ENCODE assay signal across 15 cellular contexts in the genomic region with DNA sequence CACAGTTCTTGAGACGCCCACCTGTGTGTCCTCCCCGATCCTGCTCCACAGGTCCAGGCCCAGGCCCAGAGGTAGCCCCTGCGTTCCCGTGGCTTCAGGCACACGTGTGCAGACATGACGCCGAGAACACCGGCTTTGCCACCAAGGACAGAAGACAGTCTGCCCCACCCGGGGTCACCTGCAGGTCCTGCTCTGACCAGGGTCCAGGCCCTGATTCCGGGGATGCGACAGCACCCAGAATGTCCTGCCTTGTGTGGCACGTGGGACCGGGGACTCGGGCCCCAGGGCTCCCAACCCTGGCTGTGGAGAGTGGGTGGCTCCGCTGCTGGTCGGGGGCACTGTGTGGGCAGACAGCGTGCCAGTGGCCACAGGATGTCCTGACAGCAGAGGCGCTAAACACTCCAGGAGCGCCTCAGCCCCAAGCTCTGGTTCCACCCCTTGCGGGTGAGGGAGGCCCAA. TPM values are rescaled to one million over a fixed set of nuclear protein-coding genes. Genes with fewer than 3 reads are reported as not detected.
DNase-seq lines count a peak whose midpoint lies in the region; ATAC-seq and TF ChIP-seq lines count a peak whose summit lies in the region.
"Had no signal": no experiment of that assay in that cellular context is flagged by ENCODE, and none has a peak within 500 bp of the region (broad histone marks: within the 10 kb centered on the region; RNA-seq: fewer than 3 reads in every experiment).

No MANE protein-coding gene starts in this region.

- H3K36me3 Mint-ChIP-seq in GM23338 (ENCODE audit: low read depth) (peaks cover 39% of the 10 kb centered on the region), natural killer cell (no peaks in the 10 kb centered on the region)

- intact Hi-C loops in Right ventricle myocardium superior (cut with DNase I) (no loop called here), cardiac septum (cut with DNase I) (no loop called here), left ventricle myocardium inferior (cut with micrococcal nuclease) (no loop called here), sciatic nerve (cut with DNase I) (no loop called here), natural killer cell (cut with micrococcal nuclease) (no loop called here)

- H3K27ac Mint-ChIP-seq in GM23338 (no peak overlapping the region), natural killer cell (no peak overlapping the region)

- no peaks in the 10 kb centered on the region for H3K79me2 ChIP-seq in GM23338 (replicated peaks; ENCODE audit: insufficient read depth)

- no peak overlapping the region for H3K27ac ChIP-seq in GM23338 (ENCODE audit: low read depth)
- H3K27ac ChIP-seq in left ventricle myocardium inferior (replicated peaks) = no peak overlapping the region
- H3K27ac ChIP-seq: GM23248 had no signal

- no peaks in the 10 kb centered on the region for H4K20me1 ChIP-seq in GM23338 (replicated peaks; ENCODE audit: insufficient read depth)

- ATAC-seq in Right ventricle myocardium superior (ENCODE audit: poor library complexity) (no peak), GM23338 (no peak; the same call in 2 of the 3 replicates), sciatic nerve (no peak), natural killer cell (no peak), GM21717 (IDR thresholded peaks at IDR 0.05; ENCODE audit: unreplicated experiment) (no peak)
- ATAC-seq: GM12878 had no signal

- TF ChIP-seq CTCF in GM23338 (conservative IDR thresholded peaks at IDR 0.05; ENCODE audit: low read depth in 2 of 2) (no peak), left ventricle myocardium inferior (IDR thresholded peaks at IDR 0.05; ENCODE audit: borderline replicate concordance) (no peak), natural killer cell (IDR thresholded peaks at IDR 0.05) (no peak)

- H3K9me3 ChIP-seq in left ventricle myocardium inferior (replicated peaks) = peaks cover 5% of the 10 kb centered on the region

- H3K9me3 Mint-ChIP-seq in GM23338 (peaks cover 11% of the 10 kb centered on the region), natural killer cell (no peaks in the 10 kb centered on the region)

- H3K4me1 Mint-ChIP-seq in GM23338 = peaks cover 3% of the 10 kb centered on the region; the same call in 2 of the 3 replicates
- H3K4me1 Mint-ChIP-seq in natural killer cell = no peaks in the 10 kb centered on the region

- H3K4me3 ChIP-seq in GM23338 = no peak overlapping the region
- peak overlapping the region; percentile 44 for H3K4me3 ChIP-seq in left ventricle myocardium inferior
- H3K4me3 ChIP-seq: GM12878, GM23248 had no signal

- H3K4me3 Mint-ChIP-seq in GM23338 = no peak overlapping the region
- H3K4me3 Mint-ChIP-seq in natural killer cell = no peak overlapping the region

- H3K4me1 ChIP-seq in GM23338 (ENCODE audit: insufficient read depth) = no peaks in the 10 kb centered on the region
- H3K4me1 ChIP-seq in left ventricle myocardium inferior = peaks cover 3% of the 10 kb centered on the region

- H3K27me3 Mint-ChIP-seq in GM23338 (ENCODE audit: insufficient read depth, low read depth, poor library complexity) (peaks cover 11% of the 10 kb centered on the region), natural killer cell (ENCODE audit: low read depth in 2 of 2) (no peaks in the 10 kb centered on the region)

- H3F3A ChIP-seq in GM23338 (replicated peaks; ENCODE audit: low read depth) = no peaks in the 10 kb centered on the region

- H3K27me3 ChIP-seq in GM23338 (ENCODE audit: insufficient read depth) (no peaks in the 10 kb centered on the region), left ventricle myocardium inferior (ENCODE audit: low read depth) (no peaks in the 10 kb centered on the region)

- H2AFZ ChIP-seq in GM23338 = no peak overlapping the region
- H2AFZ ChIP-seq: GM23248 had no signal

- no peaks in the 10 kb centered on the region for H3K36me3 ChIP-seq in GM23338 (ENCODE audit: insufficient read depth)
- H3K36me3 ChIP-seq in left ventricle myocardium inferior = peaks cover 32% of the 10 kb centered on the region

- H3K9me2 ChIP-seq in GM23338 (ENCODE audit: insufficient read depth) = no peaks in the 10 kb centered on the region

- DNase-seq in Right ventricle myocardium superior (peak; percentile 27), cardiac septum (ENCODE audit: low spot score) (no peak), GM23338 (ENCODE audit: low spot score) (no peak), left ventricle myocardium inferior (no peak), sciatic nerve (ENCODE audit: low spot score) (peak; percentile 59), natural killer cell (no peak), NCI-H446 treated with DMSO at 0.1 percent for 48 hours (lab: John Stamatoyannopoulos, UW) (no peak)
- DNase-seq: COR-L47, GM23248, NCI-H1105, NCI-H2081, NCI-H774, SIG-M5 had no signal

- H3K4me2 ChIP-seq in GM23338 = peak overlapping the region; percentile 14; the same call in 1 of the 2 replicates

TF ChIP-seq in GM23338, 12 proteins besides CTCF, POLR2A, EP300 and RAD21 (continues in another document):
- TF ChIP-seq ZNF114 (CRISPR knock-in tag; IDR thresholded peaks at IDR 0.05) (no peak), JUNB (IDR thresholded peaks at IDR 0.05; ENCODE audit: unreplicated experiment) (no peak), STAT1 (IDR thresholded peaks at IDR 0.05; ENCODE audit: unreplicated experiment) (no peak), EZH2 (IDR thresholded peaks at IDR 0.05; ENCODE audit: low read depth, unreplicated experiment) (no peak), EZH2phosphoT487 (IDR thresholded peaks at IDR 0.05; ENCODE audit: unreplicated experiment) (no peak), NANOG (IDR thresholded peaks at IDR 0.05; ENCODE audit: borderline replicate concordance) (no peak), CREB1 (CRISPR knock-in tag; IDR thresholded peaks at IDR 0.05; ENCODE audit: low read depth) (no peak), ZNF331 (CRISPR knock-in tag; IDR thresholded peaks at IDR 0.05; ENCODE audit: low read depth) (no peak), POLR2AphosphoS5 (IDR thresholded peaks at IDR 0.05; ENCODE audit: low read depth) (no peak)
- TF ChIP-seq, protein P1, sequence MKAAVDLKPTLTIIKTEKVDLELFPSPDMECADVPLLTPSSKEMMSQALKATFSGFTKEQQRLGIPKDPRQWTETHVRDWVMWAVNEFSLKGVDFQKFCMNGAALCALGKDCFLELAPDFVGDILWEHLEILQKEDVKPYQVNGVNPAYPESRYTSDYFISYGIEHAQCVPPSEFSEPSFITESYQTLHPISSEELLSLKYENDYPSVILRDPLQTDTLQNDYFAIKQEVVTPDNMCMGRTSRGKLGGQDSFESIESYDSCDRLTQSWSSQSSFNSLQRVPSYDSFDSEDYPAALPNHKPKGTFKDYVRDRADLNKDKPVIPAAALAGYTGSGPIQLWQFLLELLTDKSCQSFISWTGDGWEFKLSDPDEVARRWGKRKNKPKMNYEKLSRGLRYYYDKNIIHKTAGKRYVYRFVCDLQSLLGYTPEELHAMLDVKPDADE (IDR thresholded peaks at IDR 0.05) = no peak
- TF ChIP-seq, protein P2, sequence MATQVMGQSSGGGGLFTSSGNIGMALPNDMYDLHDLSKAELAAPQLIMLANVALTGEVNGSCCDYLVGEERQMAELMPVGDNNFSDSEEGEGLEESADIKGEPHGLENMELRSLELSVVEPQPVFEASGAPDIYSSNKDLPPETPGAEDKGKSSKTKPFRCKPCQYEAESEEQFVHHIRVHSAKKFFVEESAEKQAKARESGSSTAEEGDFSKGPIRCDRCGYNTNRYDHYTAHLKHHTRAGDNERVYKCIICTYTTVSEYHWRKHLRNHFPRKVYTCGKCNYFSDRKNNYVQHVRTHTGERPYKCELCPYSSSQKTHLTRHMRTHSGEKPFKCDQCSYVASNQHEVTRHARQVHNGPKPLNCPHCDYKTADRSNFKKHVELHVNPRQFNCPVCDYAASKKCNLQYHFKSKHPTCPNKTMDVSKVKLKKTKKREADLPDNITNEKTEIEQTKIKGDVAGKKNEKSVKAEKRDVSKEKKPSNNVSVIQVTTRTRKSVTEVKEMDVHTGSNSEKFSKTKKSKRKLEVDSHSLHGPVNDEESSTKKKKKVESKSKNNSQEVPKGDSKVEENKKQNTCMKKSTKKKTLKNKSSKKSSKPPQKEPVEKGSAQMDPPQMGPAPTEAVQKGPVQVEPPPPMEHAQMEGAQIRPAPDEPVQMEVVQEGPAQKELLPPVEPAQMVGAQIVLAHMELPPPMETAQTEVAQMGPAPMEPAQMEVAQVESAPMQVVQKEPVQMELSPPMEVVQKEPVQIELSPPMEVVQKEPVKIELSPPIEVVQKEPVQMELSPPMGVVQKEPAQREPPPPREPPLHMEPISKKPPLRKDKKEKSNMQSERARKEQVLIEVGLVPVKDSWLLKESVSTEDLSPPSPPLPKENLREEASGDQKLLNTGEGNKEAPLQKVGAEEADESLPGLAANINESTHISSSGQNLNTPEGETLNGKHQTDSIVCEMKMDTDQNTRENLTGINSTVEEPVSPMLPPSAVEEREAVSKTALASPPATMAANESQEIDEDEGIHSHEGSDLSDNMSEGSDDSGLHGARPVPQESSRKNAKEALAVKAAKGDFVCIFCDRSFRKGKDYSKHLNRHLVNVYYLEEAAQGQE (IDR thresholded peaks at IDR 0.05; ENCODE audit: unreplicated experiment) = no peak

RNA-seq across cellular contexts. Expression of a gene that starts 36.9 kb away (rescaled TPM):
- total RNA-seq in Right ventricle myocardium superior (141 TPM), cardiac septum (135 TPM), left ventricle myocardium inferior (195 TPM), sciatic nerve (52.9 TPM), natural killer cell (10 to 100 TPM; 15.9 to 23.0 (median 17.4) TPM)
- total RNA-seq in GM23338 (2014; rRNA removed; shearing (Covaris generic)) = 16.3 and 17.3 TPM in 2 replicates
- 31.9 and 34.1 TPM in 2 replicates for polyA plus RNA-seq in GM23338 (2016; fragmentation: Nextera tagmentation; extraction: Ambion mirVana)

Comparison
In these comparisons a context has a peak if more than half of its experiments do, and no peak if none do; other contexts are left out.
1. DNase-seq: peak in Right ventricle myocardium superior (single experiment) and sciatic nerve (single experiment); none in cardiac septum (single experiment), GM23338 (single experiment), left ventricle myocardium inferior (single experiment), natural killer cell (single experiment) and NCI-H446 treated with DMSO at 0.1 percent for 48 hours (single experiment).